In the genomic region with DNA sequence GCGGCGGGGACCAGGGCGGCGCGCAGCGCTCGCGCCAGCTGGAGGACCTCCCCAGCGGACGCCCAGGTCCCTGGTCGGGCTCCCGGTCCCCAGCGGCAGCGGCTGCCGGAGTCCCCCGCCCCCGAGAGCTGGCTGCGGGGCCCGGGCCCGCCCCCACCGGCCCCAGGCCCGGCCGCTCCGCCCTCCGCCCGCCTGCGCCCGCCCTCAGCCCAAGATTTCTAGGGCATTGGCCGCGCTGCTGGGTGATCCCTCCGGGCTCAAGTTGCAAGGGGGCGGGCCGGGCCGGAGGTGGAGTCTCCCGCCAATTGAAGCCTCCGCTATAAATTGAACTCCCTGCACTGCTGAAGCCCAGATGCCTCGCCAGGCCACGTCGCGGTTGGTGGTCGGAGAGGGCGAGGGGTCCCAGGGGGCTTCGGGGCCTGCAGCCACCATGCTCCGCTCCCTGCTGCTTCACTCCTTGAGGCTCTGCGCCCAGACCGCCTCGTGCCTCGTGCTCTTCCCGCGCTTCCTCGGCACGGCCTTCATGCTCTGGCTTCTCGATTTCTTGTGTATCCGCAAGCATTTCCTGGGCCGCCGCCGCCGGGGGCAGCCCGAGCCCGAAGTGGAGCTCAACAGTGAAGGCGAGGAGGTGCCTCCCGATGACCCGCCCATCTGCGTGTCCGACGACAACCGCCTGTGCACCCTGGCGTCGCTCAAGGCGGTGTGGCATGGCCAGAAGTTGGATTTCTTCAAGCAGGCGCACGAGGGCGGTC, we compare ENCODE assay signal across 1 cellular context.
TF ChIP-seq lines count a peak whose summit lies in the region.

A gene (plus strand): TSS at position 351 of the 752 bp plus-strand sequence.

TF ChIP-seq in WTC11, 78 proteins besides CTCF, POLR2A, EP300 and RAD21 (continued from another document and continues in another):
- TF ChIP-seq, protein P1, sequence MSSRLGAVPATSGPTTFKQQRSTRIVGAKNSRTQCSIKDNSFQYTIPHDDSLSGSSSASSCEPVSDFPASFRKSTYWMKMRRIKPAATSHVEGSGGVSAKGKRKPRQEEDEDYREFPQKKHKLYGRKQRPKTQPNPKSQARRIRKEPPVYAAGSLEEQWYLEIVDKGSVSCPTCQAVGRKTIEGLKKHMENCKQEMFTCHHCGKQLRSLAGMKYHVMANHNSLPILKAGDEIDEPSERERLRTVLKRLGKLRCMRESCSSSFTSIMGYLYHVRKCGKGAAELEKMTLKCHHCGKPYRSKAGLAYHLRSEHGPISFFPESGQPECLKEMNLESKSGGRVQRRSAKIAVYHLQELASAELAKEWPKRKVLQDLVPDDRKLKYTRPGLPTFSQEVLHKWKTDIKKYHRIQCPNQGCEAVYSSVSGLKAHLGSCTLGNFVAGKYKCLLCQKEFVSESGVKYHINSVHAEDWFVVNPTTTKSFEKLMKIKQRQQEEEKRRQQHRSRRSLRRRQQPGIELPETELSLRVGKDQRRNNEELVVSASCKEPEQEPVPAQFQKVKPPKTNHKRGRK (CRISPR knock-in tag; IDR thresholded peaks at IDR 0.05; ENCODE audit: borderline replicate concordance) = no peak
- TF ChIP-seq ZBTB21 (CRISPR knock-in tag; IDR thresholded peaks at IDR 0.05; ENCODE audit: borderline replicate concordance) (peak; percentile 57; the same call in 1 of the 2 replicates), MYBL2 (CRISPR knock-in tag; IDR thresholded peaks at IDR 0.05) (peak; percentile 75; the same call in 1 of the 2 replicates), CBFB (CRISPR knock-in tag; IDR thresholded peaks at IDR 0.05; ENCODE audit: low read depth) (no peak; the same call in 1 of the 2 replicates), RELA (CRISPR knock-in tag; IDR thresholded peaks at IDR 0.05; ENCODE audit: borderline replicate concordance) (peak; percentile 88; the same call in 1 of the 2 replicates), SMAD3 (CRISPR knock-in tag; IDR thresholded peaks at IDR 0.05; ENCODE audit: borderline replicate concordance) (0 out of 2 replicates have a peak, but pooled peaks have one; percentile 81), TCF7 (CRISPR knock-in tag; IDR thresholded peaks at IDR 0.05; ENCODE audit: low read depth) (peak; percentile 70; the same call in 1 of the 2 replicates), SOX15 (CRISPR knock-in tag; IDR thresholded peaks at IDR 0.05) (no peak), ZNF138 (CRISPR knock-in tag; conservative IDR thresholded peaks at IDR 0.05) (peak; percentile 63; the same call in 1 of the 2 replicates), TEAD4 (CRISPR knock-in tag; IDR thresholded peaks at IDR 0.05) (peak; percentile 90), ETV6 (CRISPR knock-in tag; IDR thresholded peaks at IDR 0.05) (peak; percentile 94), NR1H2 (CRISPR knock-in tag; IDR thresholded peaks at IDR 0.05) (peak; percentile 82; the same call in 1 of the 2 replicates), FOXP1 (CRISPR knock-in tag; IDR thresholded peaks at IDR 0.05; ENCODE audit: borderline replicate concordance) (peak; percentile 98), JAZF1 (CRISPR knock-in tag; IDR thresholded peaks at IDR 0.05) (no peak), JUN (CRISPR knock-in tag; IDR thresholded peaks at IDR 0.05) (peak; percentile 95), PRRX2 (CRISPR knock-in tag; IDR thresholded peaks at IDR 0.05) (no peak), SP1 (CRISPR knock-in tag; conservative IDR thresholded peaks at IDR 0.05) (peak; percentile 62), CREM (CRISPR knock-in tag; IDR thresholded peaks at IDR 0.05) (peak; percentile 67; the same call in 1 of the 2 replicates), TEAD1 (CRISPR knock-in tag; IDR thresholded peaks at IDR 0.05) (peak; percentile 94), TP53 (CRISPR knock-in tag; IDR thresholded peaks at IDR 0.05) (peak; percentile 84), HMGA2 (CRISPR knock-in tag; IDR thresholded peaks at IDR 0.05) (no peak), ZNF317 (CRISPR knock-in tag; IDR thresholded peaks at IDR 0.05; ENCODE audit: borderline replicate concordance, low read depth) (0 out of 2 replicates have a peak, but pooled peaks have one; percentile 57), NFATC4 (CRISPR knock-in tag; IDR thresholded peaks at IDR 0.05) (no peak), ESRRA (CRISPR knock-in tag; IDR thresholded peaks at IDR 0.05; ENCODE audit: borderline replicate concordance) (peak; percentile 88; the same call in 1 of the 2 replicates)
- TF ChIP-seq, protein P2, sequence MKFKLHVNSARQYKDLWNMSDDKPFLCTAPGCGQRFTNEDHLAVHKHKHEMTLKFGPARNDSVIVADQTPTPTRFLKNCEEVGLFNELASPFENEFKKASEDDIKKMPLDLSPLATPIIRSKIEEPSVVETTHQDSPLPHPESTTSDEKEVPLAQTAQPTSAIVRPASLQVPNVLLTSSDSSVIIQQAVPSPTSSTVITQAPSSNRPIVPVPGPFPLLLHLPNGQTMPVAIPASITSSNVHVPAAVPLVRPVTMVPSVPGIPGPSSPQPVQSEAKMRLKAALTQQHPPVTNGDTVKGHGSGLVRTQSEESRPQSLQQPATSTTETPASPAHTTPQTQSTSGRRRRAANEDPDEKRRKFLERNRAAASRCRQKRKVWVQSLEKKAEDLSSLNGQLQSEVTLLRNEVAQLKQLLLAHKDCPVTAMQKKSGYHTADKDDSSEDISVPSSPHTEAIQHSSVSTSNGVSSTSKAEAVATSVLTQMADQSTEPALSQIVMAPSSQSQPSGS (CRISPR knock-in tag; IDR thresholded peaks at IDR 0.05; ENCODE audit: borderline replicate concordance, low read depth) = peak; percentile 85; the same call in 1 of the 2 replicates
- TF ChIP-seq, protein P3, sequence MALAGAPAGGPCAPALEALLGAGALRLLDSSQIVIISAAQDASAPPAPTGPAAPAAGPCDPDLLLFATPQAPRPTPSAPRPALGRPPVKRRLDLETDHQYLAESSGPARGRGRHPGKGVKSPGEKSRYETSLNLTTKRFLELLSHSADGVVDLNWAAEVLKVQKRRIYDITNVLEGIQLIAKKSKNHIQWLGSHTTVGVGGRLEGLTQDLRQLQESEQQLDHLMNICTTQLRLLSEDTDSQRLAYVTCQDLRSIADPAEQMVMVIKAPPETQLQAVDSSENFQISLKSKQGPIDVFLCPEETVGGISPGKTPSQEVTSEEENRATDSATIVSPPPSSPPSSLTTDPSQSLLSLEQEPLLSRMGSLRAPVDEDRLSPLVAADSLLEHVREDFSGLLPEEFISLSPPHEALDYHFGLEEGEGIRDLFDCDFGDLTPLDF (CRISPR knock-in tag; IDR thresholded peaks at IDR 0.05) = peak; percentile 90
- TF ChIP-seq, protein P4, sequence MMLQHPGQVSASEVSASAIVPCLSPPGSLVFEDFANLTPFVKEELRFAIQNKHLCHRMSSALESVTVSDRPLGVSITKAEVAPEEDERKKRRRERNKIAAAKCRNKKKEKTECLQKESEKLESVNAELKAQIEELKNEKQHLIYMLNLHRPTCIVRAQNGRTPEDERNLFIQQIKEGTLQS (CRISPR knock-in tag; conservative IDR thresholded peaks at IDR 0.05) = no peak
- TF ChIP-seq, protein P5, sequence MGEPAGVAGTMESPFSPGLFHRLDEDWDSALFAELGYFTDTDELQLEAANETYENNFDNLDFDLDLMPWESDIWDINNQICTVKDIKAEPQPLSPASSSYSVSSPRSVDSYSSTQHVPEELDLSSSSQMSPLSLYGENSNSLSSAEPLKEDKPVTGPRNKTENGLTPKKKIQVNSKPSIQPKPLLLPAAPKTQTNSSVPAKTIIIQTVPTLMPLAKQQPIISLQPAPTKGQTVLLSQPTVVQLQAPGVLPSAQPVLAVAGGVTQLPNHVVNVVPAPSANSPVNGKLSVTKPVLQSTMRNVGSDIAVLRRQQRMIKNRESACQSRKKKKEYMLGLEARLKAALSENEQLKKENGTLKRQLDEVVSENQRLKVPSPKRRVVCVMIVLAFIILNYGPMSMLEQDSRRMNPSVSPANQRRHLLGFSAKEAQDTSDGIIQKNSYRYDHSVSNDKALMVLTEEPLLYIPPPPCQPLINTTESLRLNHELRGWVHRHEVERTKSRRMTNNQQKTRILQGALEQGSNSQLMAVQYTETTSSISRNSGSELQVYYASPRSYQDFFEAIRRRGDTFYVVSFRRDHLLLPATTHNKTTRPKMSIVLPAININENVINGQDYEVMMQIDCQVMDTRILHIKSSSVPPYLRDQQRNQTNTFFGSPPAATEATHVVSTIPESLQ (CRISPR knock-in tag; IDR thresholded peaks at IDR 0.05) = no peak
- TF ChIP-seq, protein P6, sequence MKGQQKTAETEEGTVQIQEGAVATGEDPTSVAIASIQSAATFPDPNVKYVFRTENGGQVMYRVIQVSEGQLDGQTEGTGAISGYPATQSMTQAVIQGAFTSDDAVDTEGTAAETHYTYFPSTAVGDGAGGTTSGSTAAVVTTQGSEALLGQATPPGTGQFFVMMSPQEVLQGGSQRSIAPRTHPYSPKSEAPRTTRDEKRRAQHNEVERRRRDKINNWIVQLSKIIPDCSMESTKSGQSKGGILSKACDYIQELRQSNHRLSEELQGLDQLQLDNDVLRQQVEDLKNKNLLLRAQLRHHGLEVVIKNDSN (CRISPR knock-in tag; IDR thresholded peaks at IDR 0.05) = peak; percentile 75
- TF ChIP-seq, protein P7, sequence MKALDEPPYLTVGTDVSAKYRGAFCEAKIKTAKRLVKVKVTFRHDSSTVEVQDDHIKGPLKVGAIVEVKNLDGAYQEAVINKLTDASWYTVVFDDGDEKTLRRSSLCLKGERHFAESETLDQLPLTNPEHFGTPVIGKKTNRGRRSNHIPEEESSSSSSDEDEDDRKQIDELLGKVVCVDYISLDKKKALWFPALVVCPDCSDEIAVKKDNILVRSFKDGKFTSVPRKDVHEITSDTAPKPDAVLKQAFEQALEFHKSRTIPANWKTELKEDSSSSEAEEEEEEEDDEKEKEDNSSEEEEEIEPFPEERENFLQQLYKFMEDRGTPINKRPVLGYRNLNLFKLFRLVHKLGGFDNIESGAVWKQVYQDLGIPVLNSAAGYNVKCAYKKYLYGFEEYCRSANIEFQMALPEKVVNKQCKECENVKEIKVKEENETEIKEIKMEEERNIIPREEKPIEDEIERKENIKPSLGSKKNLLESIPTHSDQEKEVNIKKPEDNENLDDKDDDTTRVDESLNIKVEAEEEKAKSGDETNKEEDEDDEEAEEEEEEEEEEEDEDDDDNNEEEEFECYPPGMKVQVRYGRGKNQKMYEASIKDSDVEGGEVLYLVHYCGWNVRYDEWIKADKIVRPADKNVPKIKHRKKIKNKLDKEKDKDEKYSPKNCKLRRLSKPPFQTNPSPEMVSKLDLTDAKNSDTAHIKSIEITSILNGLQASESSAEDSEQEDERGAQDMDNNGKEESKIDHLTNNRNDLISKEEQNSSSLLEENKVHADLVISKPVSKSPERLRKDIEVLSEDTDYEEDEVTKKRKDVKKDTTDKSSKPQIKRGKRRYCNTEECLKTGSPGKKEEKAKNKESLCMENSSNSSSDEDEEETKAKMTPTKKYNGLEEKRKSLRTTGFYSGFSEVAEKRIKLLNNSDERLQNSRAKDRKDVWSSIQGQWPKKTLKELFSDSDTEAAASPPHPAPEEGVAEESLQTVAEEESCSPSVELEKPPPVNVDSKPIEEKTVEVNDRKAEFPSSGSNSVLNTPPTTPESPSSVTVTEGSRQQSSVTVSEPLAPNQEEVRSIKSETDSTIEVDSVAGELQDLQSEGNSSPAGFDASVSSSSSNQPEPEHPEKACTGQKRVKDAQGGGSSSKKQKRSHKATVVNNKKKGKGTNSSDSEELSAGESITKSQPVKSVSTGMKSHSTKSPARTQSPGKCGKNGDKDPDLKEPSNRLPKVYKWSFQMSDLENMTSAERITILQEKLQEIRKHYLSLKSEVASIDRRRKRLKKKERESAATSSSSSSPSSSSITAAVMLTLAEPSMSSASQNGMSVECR (CRISPR knock-in tag; IDR thresholded peaks at IDR 0.05; ENCODE audit: borderline replicate concordance) = peak; percentile 98
- TF ChIP-seq, protein P8, sequence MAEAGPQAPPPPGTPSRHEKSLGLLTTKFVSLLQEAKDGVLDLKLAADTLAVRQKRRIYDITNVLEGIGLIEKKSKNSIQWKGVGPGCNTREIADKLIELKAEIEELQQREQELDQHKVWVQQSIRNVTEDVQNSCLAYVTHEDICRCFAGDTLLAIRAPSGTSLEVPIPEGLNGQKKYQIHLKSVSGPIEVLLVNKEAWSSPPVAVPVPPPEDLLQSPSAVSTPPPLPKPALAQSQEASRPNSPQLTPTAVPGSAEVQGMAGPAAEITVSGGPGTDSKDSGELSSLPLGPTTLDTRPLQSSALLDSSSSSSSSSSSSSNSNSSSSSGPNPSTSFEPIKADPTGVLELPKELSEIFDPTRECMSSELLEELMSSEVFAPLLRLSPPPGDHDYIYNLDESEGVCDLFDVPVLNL (CRISPR knock-in tag; IDR thresholded peaks at IDR 0.05; ENCODE audit: borderline replicate concordance, low read depth) = peak; percentile 78; the same call in 1 of the 2 replicates
- TF ChIP-seq, protein P9, sequence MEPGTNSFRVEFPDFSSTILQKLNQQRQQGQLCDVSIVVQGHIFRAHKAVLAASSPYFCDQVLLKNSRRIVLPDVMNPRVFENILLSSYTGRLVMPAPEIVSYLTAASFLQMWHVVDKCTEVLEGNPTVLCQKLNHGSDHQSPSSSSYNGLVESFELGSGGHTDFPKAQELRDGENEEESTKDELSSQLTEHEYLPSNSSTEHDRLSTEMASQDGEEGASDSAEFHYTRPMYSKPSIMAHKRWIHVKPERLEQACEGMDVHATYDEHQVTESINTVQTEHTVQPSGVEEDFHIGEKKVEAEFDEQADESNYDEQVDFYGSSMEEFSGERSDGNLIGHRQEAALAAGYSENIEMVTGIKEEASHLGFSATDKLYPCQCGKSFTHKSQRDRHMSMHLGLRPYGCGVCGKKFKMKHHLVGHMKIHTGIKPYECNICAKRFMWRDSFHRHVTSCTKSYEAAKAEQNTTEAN (CRISPR knock-in tag; IDR thresholded peaks at IDR 0.05) = peak; percentile 83; the same call in 1 of the 2 replicates
- TF ChIP-seq, protein P10, sequence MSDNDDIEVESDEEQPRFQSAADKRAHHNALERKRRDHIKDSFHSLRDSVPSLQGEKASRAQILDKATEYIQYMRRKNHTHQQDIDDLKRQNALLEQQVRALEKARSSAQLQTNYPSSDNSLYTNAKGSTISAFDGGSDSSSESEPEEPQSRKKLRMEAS (CRISPR knock-in tag; IDR thresholded peaks at IDR 0.05) = peak; percentile 99
- TF ChIP-seq, protein P11, sequence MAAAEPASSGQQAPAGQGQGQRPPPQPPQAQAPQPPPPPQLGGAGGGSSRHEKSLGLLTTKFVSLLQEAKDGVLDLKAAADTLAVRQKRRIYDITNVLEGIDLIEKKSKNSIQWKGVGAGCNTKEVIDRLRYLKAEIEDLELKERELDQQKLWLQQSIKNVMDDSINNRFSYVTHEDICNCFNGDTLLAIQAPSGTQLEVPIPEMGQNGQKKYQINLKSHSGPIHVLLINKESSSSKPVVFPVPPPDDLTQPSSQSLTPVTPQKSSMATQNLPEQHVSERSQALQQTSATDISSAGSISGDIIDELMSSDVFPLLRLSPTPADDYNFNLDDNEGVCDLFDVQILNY (CRISPR knock-in tag; IDR thresholded peaks at IDR 0.05) = peak; percentile 85
